1 cellular context compared by ENCODE assay signal in genomic region chr16:4846503-4846900, GRCh38.
TF ChIP-seq lines count a peak whose summit lies in the region.

No MANE protein-coding gene starts in this region.

TF ChIP-seq in H1, 55 proteins besides CTCF, POLR2A, EP300 and RAD21:
- TF ChIP-seq SIN3A (conservative IDR thresholded peaks at IDR 0.05 in 1 of 2, IDR thresholded peaks at IDR 0.05 in 1 of 2; ENCODE audit: low read depth in 1 of 2, low read length in 2 of 2) (0 out of 4 replicates have a peak, but pooled peaks of 1 of the 2 experiments have one; percentile 30), HDAC2 (IDR thresholded peaks at IDR 0.05; ENCODE audit: borderline replicate concordance in 1 of 2, low read depth in 2 of 2, low read length in 2 of 2) (peak in 1 of 2 experiments; percentile 51; a peak in 1 of 4 replicates), SUZ12 (IDR thresholded peaks at IDR 0.05; ENCODE audit: low read length) (no peak), KDM4A (IDR thresholded peaks at IDR 0.05; ENCODE audit: low read depth, low read length, severe bottlenecking) (peak; percentile 7)
TF ChIP-seq in H1: peak in this region for 3.
